Comparison of ENCODE assay signal across 12 cellular contexts in the genomic region with DNA sequence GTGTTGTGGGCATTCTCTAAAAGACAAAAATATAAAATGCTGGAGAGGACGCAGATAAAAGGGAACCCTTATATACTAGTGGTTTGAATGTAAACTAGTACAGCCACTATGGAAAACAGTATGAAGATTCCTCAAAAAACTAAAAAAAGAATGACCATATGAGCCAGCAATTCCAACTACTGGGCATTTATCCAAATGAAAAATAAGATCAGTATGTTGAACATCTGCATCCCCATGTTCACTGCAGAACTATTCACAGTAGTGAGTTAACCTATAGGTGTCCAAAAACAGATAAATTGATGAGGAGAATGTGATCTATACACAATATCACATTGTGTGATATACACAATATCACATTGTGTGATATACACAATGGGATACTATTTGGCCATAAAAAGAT.
"Had no signal": no experiment of that assay in that cellular context is flagged by ENCODE, and none has a peak within 500 bp of the region (broad histone marks: within the 10 kb centered on the region; RNA-seq: fewer than 3 reads in every experiment).

No MANE protein-coding gene starts in this region.

- ATAC-seq: activated CD8-positive, alpha-beta T cell treated with anti-CD3 and anti-CD28 coated beads, Interleukin-2, amount 10 ng/mL, durations not matched to agents 7 days and 5 days; lower lobe of right lung; T-helper 17 cell; WTC11 had no signal

- H3K36me3 Mint-ChIP-seq: activated naive CD4-positive, alpha-beta T cell treated with anti-CD3 and anti-CD28 coated beads, Interleukin-2, amount 50 U/mL, for 24 hours; naive B cell; WTC11 had no signal

- H3K4me1 Mint-ChIP-seq: activated naive CD4-positive, alpha-beta T cell treated with anti-CD3 and anti-CD28 coated beads, Interleukin-2, amount 50 U/mL, for 24 hours; naive B cell; T-helper 17 cell; WTC11 had no signal

- H3K27me3 Mint-ChIP-seq: activated naive CD4-positive, alpha-beta T cell treated with anti-CD3 and anti-CD28 coated beads, Interleukin-2, amount 50 U/mL, for 24 hours; naive B cell; T-helper 17 cell had no signal

- H3K9me3 Mint-ChIP-seq: activated naive CD4-positive, alpha-beta T cell treated with anti-CD3 and anti-CD28 coated beads, Interleukin-2, amount 50 U/mL, for 24 hours; activated T-helper 1 cell treated with anti-CD3 and anti-CD28 coated beads, Interleukin-12 subunit alpha, Interleukin-12 subunit beta, Interleukin-2, Interleukin-4 antibody, amounts not matched to agents 30 ng/mL and 10 ng/mL and 1 ng/mL, durations not matched to agents 14 hours and 24 hours and 36 hours; WTC11 had no signal

- DNase-seq: activated CD4-positive, alpha-beta T cell treated with anti-CD3 and anti-CD28 coated beads for 48 hours; activated CD8-positive, alpha-beta T cell treated with anti-CD3 and anti-CD28 coated beads, Interleukin-2, amount 10 ng/mL, durations not matched to agents 7 days and 5 days; colonic mucosa; effector CD4-positive, alpha-beta T cell; glutamatergic neuron; lower lobe of right lung; naive B cell; T-helper 17 cell had no signal

- H3K4me3 Mint-ChIP-seq: activated CD8-positive, alpha-beta T cell treated with anti-CD3 and anti-CD28 coated beads, Interleukin-2, amount 10 ng/mL, durations not matched to agents 7 days and 5 days; activated naive CD4-positive, alpha-beta T cell treated with anti-CD3 and anti-CD28 coated beads, Interleukin-2, amount 50 U/mL, for 24 hours; activated T-helper 1 cell treated with anti-CD3 and anti-CD28 coated beads, Interleukin-12 subunit alpha, Interleukin-12 subunit beta, Interleukin-2, Interleukin-4 antibody, amounts not matched to agents 30 ng/mL and 10 ng/mL and 1 ng/mL, durations not matched to agents 14 hours and 24 hours and 36 hours; naive B cell; T-helper 17 cell; WTC11 had no signal

- H3K27ac Mint-ChIP-seq: activated CD8-positive, alpha-beta T cell treated with anti-CD3 and anti-CD28 coated beads, Interleukin-2, amount 10 ng/mL, durations not matched to agents 7 days and 5 days; activated naive CD4-positive, alpha-beta T cell treated with anti-CD3 and anti-CD28 coated beads, Interleukin-2, amount 50 U/mL, for 24 hours; activated T-helper 1 cell treated with anti-CD3 and anti-CD28 coated beads, Interleukin-12 subunit alpha, Interleukin-12 subunit beta, Interleukin-2, Interleukin-4 antibody, amounts not matched to agents 30 ng/mL and 10 ng/mL and 1 ng/mL, durations not matched to agents 14 hours and 24 hours and 36 hours; naive B cell; T-helper 17 cell; WTC11 had no signal

- H3K4me3 ChIP-seq: colonic mucosa, lower lobe of right lung, skin epidermis had no signal
